Comparison of ENCODE assay signal across 11 cellular contexts in genomic region chr5:159951387-159951786, GRCh38. TPM values are rescaled to one million over a fixed set of nuclear protein-coding genes. Genes with fewer than 3 reads are reported as not detected.
DNase-seq lines count a peak whose midpoint lies in the region; ATAC-seq and TF ChIP-seq lines count a peak whose summit lies in the region.
"Had no signal": no experiment of that assay in that cellular context is flagged by ENCODE, and none has a peak within 500 bp of the region (broad histone marks: within the 10 kb centered on the region; RNA-seq: fewer than 3 reads in every experiment).

No MANE protein-coding gene starts in this region.

- no peaks in the 10 kb centered on the region for H3K36me3 ChIP-seq in HCT116 (ENCODE audit: control insufficient read depth in 1 of 2, insufficient read depth in 2 of 2, low read length in 2 of 2)
- H3K36me3 ChIP-seq in transverse colon: no peaks in the 10 kb centered on the region

- TF ChIP-seq POLR2A in HCT116 (IDR thresholded peaks at IDR 0.05; ENCODE audit: borderline replicate concordance, extremely low read depth, insufficient read depth, insufficient read length) (no peak), transverse colon (IDR thresholded peaks at IDR 0.05) (no peak)

- H3K4me1 ChIP-seq in HCT116 (ENCODE audit: control insufficient read depth in 1 of 2, insufficient read depth in 2 of 2, low read length in 2 of 2) (peaks cover 0 to 14% of the 10 kb centered on the region in 2 experiments; a peak in 2 of 4 replicates), transverse colon (peaks cover 0 to 3% (median 0%) of the 10 kb centered on the region in 4 donors)
- H3K4me1 ChIP-seq: body of pancreas had no signal

- H3K27me3 Mint-ChIP-seq in activated CD4-positive, alpha-beta memory T cell treated with anti-CD3 and anti-CD28 coated beads, Interleukin-2, amount 10 ng/mL, durations not matched to agents 7 days and 5 days: peaks cover 21% of the 10 kb centered on the region

- peak overlapping the region; percentile 5 for H3K4me2 ChIP-seq in HCT116 (ENCODE audit: low read length)

- TF ChIP-seq CTCF in AG09319 (IDR thresholded peaks at IDR 0.05; ENCODE audit: low read depth, low read length) (peak; percentile 9), HCT116 (IDR thresholded peaks at IDR 0.05 in 2 of 3, conservative IDR thresholded peaks at IDR 0.05 in 1 of 3; ENCODE audit: borderline replicate concordance in 1 of 3, insufficient read depth in 1 of 3, low read depth in 2 of 3, low read length in 2 of 3) (peak in 2 of 3 experiments; percentile 65 to 68; a peak in 5 of 6 replicates), transverse colon (IDR thresholded peaks at IDR 0.05) (no peak)

- no peaks in the 10 kb centered on the region for H4K20me1 ChIP-seq in HCT116 (ENCODE audit: insufficient read depth)

- ATAC-seq in HCT116 (peak; percentile 97), SK-N-SH treated with all-trans-retinoic acid at 6 μM for 48 hours (peak; percentile 98)
- ATAC-seq: activated CD8-positive, alpha-beta memory T cell treated with anti-CD3 and anti-CD28 coated beads, Interleukin-2, amount 10 ng/mL, durations not matched to agents 7 days and 5 days; body of pancreas had no signal

- H3K9ac ChIP-seq in HCT116 (ENCODE audit: low read length): no peak overlapping the region

- CTCF ChIA-PET in HCT116 (lab: Charles Lee): no interaction called here
- CTCF ChIA-PET in activated CD4-positive, alpha-beta memory T cell treated with anti-CD3 and anti-CD28 coated beads, Interleukin-2, amount 10 ng/mL, durations not matched to agents 7 days and 5 days (lab: Charles Lee): interaction anchor here (0.6 to 1.2 kb wide), 2 partner anchors 9 to 36 kb away, joined by 3 to 4 read pairs; no protein-coding TSS in a partner anchor

- H3K9me3 ChIP-seq in HCT116 (ENCODE audit: control insufficient read depth in 1 of 2, insufficient read depth in 1 of 2, low read depth in 1 of 2, low read length in 2 of 2) (no peaks in the 10 kb centered on the region), transverse colon (no peaks in the 10 kb centered on the region)
- H3K9me3 ChIP-seq: body of pancreas had no signal

- intact Hi-C loops in HCT116 (cut with micrococcal nuclease) (no loop called here), transverse colon (cut with DNase I; ENCODE audit: low total_unique reads) (no loop called here)

- POLR2A ChIA-PET in HCT116 (lab: Charles Lee): no interaction called here
- POLR2A ChIA-PET in activated CD4-positive, alpha-beta memory T cell treated with anti-CD3 and anti-CD28 coated beads, Interleukin-2, amount 10 ng/mL, durations not matched to agents 7 days and 5 days (lab: Charles Lee): no interaction called here

- in situ Hi-C loops in transverse colon (cut with MboI; ENCODE audit: low pct_ligation_motif_present in 1 of 4, low pct_unique_long_range_greater_than_20kb in 1 of 4, low sequenced_read_pairs in 3 of 4): loop anchor here in 1 of 4 donors (25.0 kb wide), 1 partner anchor 514 kb away; no protein-coding TSS in a partner anchor

- RAD21 ChIA-PET in HCT116 (lab: Charles Lee; ENCODE audit: low non-redundant PET in 1 of 2, low total read pairs in 2 of 2, uncharacterized antibody in 2 of 2, unreplicated experiment in 2 of 2): interaction anchor here in 1 of 2 experiments (0.5 kb wide), 1 partner anchor 436 kb away, joined by 3 read pairs; no protein-coding TSS in a partner anchor

- no peak overlapping the region for H3K4me3 Mint-ChIP-seq in activated CD4-positive, alpha-beta memory T cell treated with anti-CD3 and anti-CD28 coated beads, Interleukin-2, amount 10 ng/mL, durations not matched to agents 7 days and 5 days
- H3K4me3 Mint-ChIP-seq: activated CD8-positive, alpha-beta memory T cell treated with anti-CD3 and anti-CD28 coated beads, Interleukin-2, amount 10 ng/mL, durations not matched to agents 7 days and 5 days had no signal

- H3K27ac ChIP-seq in HCT116 (ENCODE audit: low read depth, low read length) (no peak overlapping the region), transverse colon (no peak overlapping the region)
- H3K27ac ChIP-seq: body of pancreas had no signal

- no TSS peak for BruUV-seq in HCT116 (replicated peaks; lab: Mats Ljungman, UMichigan)

- TF ChIP-seq EP300 in transverse colon (IDR thresholded peaks at IDR 0.05; ENCODE audit: low read depth): no peak

- H3K9me2 ChIP-seq in HCT116 (ENCODE audit: insufficient read depth): no peaks in the 10 kb centered on the region

- peak; percentile 48 for TF ChIP-seq RAD21 in HCT116 (IDR thresholded peaks at IDR 0.05; ENCODE audit: low read depth)

- H3K4me3 ChIP-seq in HCT116 (replicated peaks in 1 of 2; ENCODE audit: low read depth in 1 of 2, low read length in 2 of 2) (no peak overlapping the region), transverse colon (no peak overlapping the region)
- H3K4me3 ChIP-seq: body of pancreas had no signal

- no peaks in the 10 kb centered on the region for H3K79me2 ChIP-seq in HCT116 (ENCODE audit: insufficient read depth, low read length)

- peak overlapping the region; percentile 87 for H2AFZ ChIP-seq in HCT116 (ENCODE audit: low read depth, low read length, poor library complexity, severe bottlenecking)

- no peaks in the 10 kb centered on the region for H3K36me3 Mint-ChIP-seq in activated CD4-positive, alpha-beta memory T cell treated with anti-CD3 and anti-CD28 coated beads, Interleukin-2, amount 10 ng/mL, durations not matched to agents 7 days and 5 days (ENCODE audit: low read depth)
- H3K36me3 Mint-ChIP-seq: activated CD8-positive, alpha-beta memory T cell treated with anti-CD3 and anti-CD28 coated beads, Interleukin-2, amount 10 ng/mL, durations not matched to agents 7 days and 5 days had no signal

- H3K9me3 Mint-ChIP-seq in activated CD4-positive, alpha-beta memory T cell treated with anti-CD3 and anti-CD28 coated beads, Interleukin-2, amount 10 ng/mL, durations not matched to agents 7 days and 5 days: no peaks in the 10 kb centered on the region

- WGBS in transverse colon (ENCODE audit: low coverage in 1 of 2), 2 donors: 80 to 85% methylated on average over 1 to 10 of the region's 10 CpGs

- DNase-seq in AG09319 (ENCODE audit: extremely low read depth, low read depth): no peak
- DNase-seq in HCT116 (ENCODE audit: low read depth, low spot score): peak; percentile 22
- peak; percentile 33 for DNase-seq in iPS DF 4.7 (ENCODE audit: extremely low read depth, low spot score)
- DNase-seq in activated CD4-positive, alpha-beta memory T cell treated with anti-CD3 and anti-CD28 coated beads, Interleukin-2, amount 10 ng/mL, durations not matched to agents 7 days and 5 days: no peak
- no peak for DNase-seq in transverse colon
- DNase-seq in amniotic stem cell (lab: John Stamatoyannopoulos, UW): no peak
- no peak for DNase-seq in NCI-H510A (lab: John Stamatoyannopoulos, UW)
- DNase-seq: activated CD8-positive, alpha-beta memory T cell treated with anti-CD3 and anti-CD28 coated beads, Interleukin-2, amount 10 ng/mL, durations not matched to agents 7 days and 5 days; body of pancreas; NCI-H1105 treated with DMSO at 0.1 percent for 48 hours had no signal

- no peaks in the 10 kb centered on the region for H3K4me1 Mint-ChIP-seq in activated CD4-positive, alpha-beta memory T cell treated with anti-CD3 and anti-CD28 coated beads, Interleukin-2, amount 10 ng/mL, durations not matched to agents 7 days and 5 days
- H3K4me1 Mint-ChIP-seq: activated CD8-positive, alpha-beta memory T cell treated with anti-CD3 and anti-CD28 coated beads, Interleukin-2, amount 10 ng/mL, durations not matched to agents 7 days and 5 days had no signal

- H3K27ac Mint-ChIP-seq in activated CD4-positive, alpha-beta memory T cell treated with anti-CD3 and anti-CD28 coated beads, Interleukin-2, amount 10 ng/mL, durations not matched to agents 7 days and 5 days: no peak overlapping the region
- H3K27ac Mint-ChIP-seq: activated CD8-positive, alpha-beta memory T cell treated with anti-CD3 and anti-CD28 coated beads, Interleukin-2, amount 10 ng/mL, durations not matched to agents 7 days and 5 days had no signal

- H3K27me3 ChIP-seq in HCT116 (ENCODE audit: insufficient read depth, low read length): no peaks in the 10 kb centered on the region
- peaks cover 7% of the 10 kb centered on the region for H3K27me3 ChIP-seq in transverse colon
- H3K27me3 ChIP-seq: body of pancreas had no signal

TF ChIP-seq in HCT116, 20 proteins besides CTCF, POLR2A, EP300 and RAD21:
- TF ChIP-seq JUND (IDR thresholded peaks at IDR 0.05): no peak
- TF ChIP-seq POLR2AphosphoS5 (IDR thresholded peaks at IDR 0.05; ENCODE audit: low read depth, low read length): no peak
- TF ChIP-seq ATF3 (IDR thresholded peaks at IDR 0.05): no peak
- TF ChIP-seq SRF (IDR thresholded peaks at IDR 0.05; ENCODE audit: low read depth): no peak
- TF ChIP-seq EZH2 (IDR thresholded peaks at IDR 0.05): no peak
- no peak for TF ChIP-seq ZFX (IDR thresholded peaks at IDR 0.05)
- TF ChIP-seq TCF7L2 (IDR thresholded peaks at IDR 0.05; ENCODE audit: borderline replicate concordance, extremely low read depth, insufficient read depth, insufficient read length): no peak
TF ChIP-seq in HCT116: peak in this region for 0.

TF ChIP-seq in SK-N-SH treated with all-trans-retinoic acid at 6 μM for 48 hours, 23 proteins besides CTCF, POLR2A, EP300 and RAD21:
- TF ChIP-seq BACH2 (CRISPR knock-in tag; IDR thresholded peaks at IDR 0.05; ENCODE audit: borderline replicate concordance) (no peak), ZFP3 (CRISPR knock-in tag; IDR thresholded peaks at IDR 0.05) (no peak), GLIS3 (CRISPR knock-in tag; IDR thresholded peaks at IDR 0.05) (no peak), ARNTL (CRISPR knock-in tag; IDR thresholded peaks at IDR 0.05; ENCODE audit: borderline replicate concordance, low read depth) (no peak), ZNF70 (CRISPR knock-in tag; IDR thresholded peaks at IDR 0.05) (no peak), ZNF8 (CRISPR knock-in tag; IDR thresholded peaks at IDR 0.05) (no peak), ESRRG (CRISPR knock-in tag; IDR thresholded peaks at IDR 0.05) (no peak), TCF4 (CRISPR knock-in tag; IDR thresholded peaks at IDR 0.05; ENCODE audit: borderline replicate concordance) (no peak)

RNA-seq across cellular contexts. Expression of gene ADRA1B, which starts 35.1 kb away (rescaled TPM):
- total RNA-seq in HCT116 (2021; ENCODE audit: unreplicated experiment) (not detected), transverse colon (1 to 10 TPM; 2.9 to 9.0 (median 5.0) TPM)
- 0.04 and 0.16 TPM in 2 replicates for polyA plus RNA-seq in HCT116 (2012)
- not detected for total RNA-seq in activated CD4-positive, alpha-beta memory T cell treated with anti-CD3 and anti-CD28 coated beads, Interleukin-2, amount 10 ng/mL, durations not matched to agents 7 days and 5 days

RNA-seq across cellular contexts. Expression of gene TTC1, which starts 57.6 kb away (rescaled TPM):
- total RNA-seq in HCT116 (2021; ENCODE audit: unreplicated experiment) (48.1 TPM), transverse colon (10 to 100 TPM in 3 of 4 donors, 1 to 10 TPM in 1; 5.8 to 42.2 (median 24.8) TPM)
- 26.9 and 35.1 TPM in 2 replicates for polyA plus RNA-seq in HCT116 (2012)
- total RNA-seq in activated CD4-positive, alpha-beta memory T cell treated with anti-CD3 and anti-CD28 coated beads, Interleukin-2, amount 10 ng/mL, durations not matched to agents 7 days and 5 days: 10 to 100 TPM; 41.6 to 43.0 TPM

Comparison
In these comparisons a context has a peak if more than half of its experiments do, and no peak if none do; other contexts are left out.
1. DNase-seq: peak in HCT116 (single experiment) and iPS DF 4.7 (single experiment); none in AG09319 (single experiment), activated CD4-positive, alpha-beta memory T cell treated with anti-CD3 and anti-CD28 coated beads, Interleukin-2, amount 10 ng/mL, durations not matched to agents 7 days and 5 days (single experiment), transverse colon (single experiment), amniotic stem cell (single experiment) and NCI-H510A (single experiment).
2. CTCF ChIP-seq: peak in AG09319 (single experiment) and HCT116 (2 of 3); none in transverse colon (0 of 5).